ENCODE assay signal across 20 cellular contexts in genomic region chr13:109140054-109140776, GRCh38.
DNase-seq lines count a peak whose midpoint lies in the region; TF ChIP-seq lines count a peak whose summit lies in the region.
"Had no signal": no experiment of that assay in that cellular context is flagged by ENCODE, and none has a peak within 500 bp of the region (broad histone marks: within the 10 kb centered on the region; RNA-seq: fewer than 3 reads in every experiment).

No MANE protein-coding gene starts in this region.

- H3K27me3 ChIP-seq in ACC112 (ENCODE audit: insufficient read depth, low read length) = no peaks in the 10 kb centered on the region; the same call in 1 of the 2 replicates
- H3K27me3 ChIP-seq in brain microvascular endothelial cell (replicated peaks) = no peaks in the 10 kb centered on the region
- peaks cover 0 to 10% of the 10 kb centered on the region in 2 donors for H3K27me3 ChIP-seq in right atrium auricular region
- H3K27me3 ChIP-seq: neural progenitor cell had no signal

- in situ Hi-C loops in brain microvascular endothelial cell (cut with HindIII; ENCODE audit: low pct_ligation_motif_present, low sequenced_read_pairs) = no loop called here

- H2AFZ ChIP-seq in ACC112 (ENCODE audit: low read length, unreplicated experiment) = peak overlapping the region; percentile 51
- H2AFZ ChIP-seq: neural progenitor cell had no signal

- DNase-seq in brain microvascular endothelial cell = no peak
- no peak for DNase-seq in right atrium auricular region (ENCODE audit: low spot score)
- DNase-seq in skeletal muscle cell (ENCODE audit: low read depth) = no peak
- no peak for DNase-seq in NCI-H2196 treated with DMSO at 0.1 percent for 48 hours (lab: John Stamatoyannopoulos, UW; ENCODE audit: unreplicated experiment)
- no peak for DNase-seq in activated gamma-delta T cell (lab: John Stamatoyannopoulos, UW)
- no peak for DNase-seq in medulla oblongata (ENCODE audit: extremely low spot score)
- no peak for DNase-seq in DMS114 treated with DMSO at 0.1 percent for 48 hours (lab: John Stamatoyannopoulos, UW; ENCODE audit: unreplicated experiment)
- DNase-seq: activated CD4-positive, CD25-positive, alpha-beta regulatory T cell; activated CD8-positive, alpha-beta T cell treated with anti-CD3 and anti-CD28 coated beads for 36 hours; activated naive CD4-positive, alpha-beta T cell treated with anti-CD3 and anti-CD28 coated beads, Interleukin-2, amount 50 U/mL, for 16 hours; activated T-cell treated with anti-CD3 and anti-CD28 coated beads, Interleukin-2, amount 50 U/mL, for 24 hours; CD4-positive, CD25-positive, alpha-beta regulatory T cell; gastrocnemius medialis; HCEC 1CT; NCI-H1417; NCI-H526 treated with DMSO at 0.1 percent for 48 hours; SHP77 treated with DMSO at 0.1 percent for 48 hours; T-helper 2 cell had no signal

- no peaks in the 10 kb centered on the region for H3K79me2 ChIP-seq in ACC112 (ENCODE audit: control insufficient read depth, insufficient read depth, low read length, unreplicated experiment)

- no peaks in the 10 kb centered on the region for H3K4me1 ChIP-seq in ACC112 (ENCODE audit: control insufficient read depth, insufficient read depth, low read length, unreplicated experiment)
- H3K4me1 ChIP-seq in right atrium auricular region = no peaks in the 10 kb centered on the region
- H3K4me1 ChIP-seq: gastrocnemius medialis, neural progenitor cell had no signal

- no peak overlapping the region for H3K27ac ChIP-seq in ACC112 (ENCODE audit: low read depth, low read length)
- no peak overlapping the region for H3K27ac ChIP-seq in brain microvascular endothelial cell
- H3K27ac ChIP-seq in right atrium auricular region = peak overlapping the region in 1 of 2 donors; percentile 30
- H3K27ac ChIP-seq: gastrocnemius medialis, neural progenitor cell had no signal

- H3K4me3 ChIP-seq in ACC112 (ENCODE audit: low read depth, low read length) (peak overlapping the region; percentile 66; the same call in 1 of the 2 replicates), brain microvascular endothelial cell (ENCODE audit: low read depth, low read length) (peak overlapping the region; percentile 39), right atrium auricular region (peak overlapping the region; percentile 29 to 46), skeletal muscle cell (ENCODE audit: low read depth, low read length) (peak overlapping the region; percentile 25)
- H3K4me3 ChIP-seq: neural progenitor cell had no signal

- TF ChIP-seq CTCF in brain microvascular endothelial cell (IDR thresholded peaks at IDR 0.05; ENCODE audit: low read depth, low read length, missing control alignments) (no peak), right atrium auricular region (IDR thresholded peaks at IDR 0.05) (no peak)

- H3K36me3 ChIP-seq in ACC112 (ENCODE audit: insufficient read depth, low read length) (no peaks in the 10 kb centered on the region), brain microvascular endothelial cell (replicated peaks) (no peaks in the 10 kb centered on the region), right atrium auricular region (no peaks in the 10 kb centered on the region)
- H3K36me3 ChIP-seq: gastrocnemius medialis, neural progenitor cell had no signal

- no peaks in the 10 kb centered on the region for H3K9me3 ChIP-seq in right atrium auricular region
- H3K9me3 ChIP-seq: gastrocnemius medialis had no signal
